19 cellular contexts compared by ENCODE assay signal in genomic region chr1:101108123-101108522, GRCh38.
DNase-seq lines count a peak whose midpoint lies in the region; ATAC-seq and TF ChIP-seq lines count a peak whose summit lies in the region.
"Had no signal": no experiment of that assay in that cellular context is flagged by ENCODE, and none has a peak within 500 bp of the region (broad histone marks: within the 10 kb centered on the region; RNA-seq: fewer than 3 reads in every experiment).

No MANE protein-coding gene starts in this region.

- H3K4me1 ChIP-seq in foreskin keratinocyte = peaks cover 4% of the 10 kb centered on the region
- no peaks in the 10 kb centered on the region for H3K4me1 ChIP-seq in colonic mucosa
- H3K4me1 ChIP-seq in osteoblast (ENCODE audit: insufficient read depth, low read length) = no peaks in the 10 kb centered on the region
- H3K4me1 ChIP-seq: ascending aorta, gastroesophageal sphincter, SJCRH30 had no signal

- no peaks in the 10 kb centered on the region for H3K79me2 ChIP-seq in osteoblast (ENCODE audit: insufficient read depth, low read length)

- no peak for DNase-seq in activated CD4-positive, CD25-positive, alpha-beta regulatory T cell treated with anti-CD3 and anti-CD28 coated beads, Interleukin-2, amount 50 U/mL, for 72 hours
- peak; percentile 46 for DNase-seq in stimulated activated CD4-positive, alpha-beta T cell treated with anti-CD3 and anti-CD28 coated beads, Interleukin-15, amount 100 ng/mL, for 24 hours
- no peak for DNase-seq in stimulated activated CD4-positive, alpha-beta T cell treated with anti-CD3 and anti-CD28 coated beads, Interleukin-2, amount 100 ng/mL, for 48 hours
- DNase-seq in foreskin keratinocyte (peak in 1 of 2 donors; percentile 36), colonic mucosa (no peak), NCI-H2029 treated with DMSO at 0.1 percent for 48 hours (lab: John Stamatoyannopoulos, UW) (no peak), osteoblast (ENCODE audit: insufficient read length, low spot score, missing footprints) (no peak)
- DNase-seq: activated CD4-positive, alpha-beta T cell treated with anti-CD3 and anti-CD28 coated beads for 1 hour; GM23248; NCI-H526; occipital lobe; SJCRH30; stimulated activated naive CD4-positive, alpha-beta T cell treated with Interleukin-2 at 50 U/mL for 16 hours; trophoblast cell had no signal

- H3K27me3 ChIP-seq in foreskin keratinocyte (no peaks in the 10 kb centered on the region), colonic mucosa (no peaks in the 10 kb centered on the region), osteoblast (ENCODE audit: insufficient read depth, low read length) (no peaks in the 10 kb centered on the region)
- H3K27me3 ChIP-seq: ascending aorta, gastroesophageal sphincter, left lung, SJCRH30 had no signal

- no peaks in the 10 kb centered on the region for H3K9me3 ChIP-seq in colonic mucosa
- H3K9me3 ChIP-seq in osteoblast (ENCODE audit: low read depth, low read length) = no peaks in the 10 kb centered on the region
- H3K9me3 ChIP-seq: ascending aorta, gastroesophageal sphincter, left lung, SJCRH30 had no signal

- intact Hi-C loops in colonic mucosa (cut with DNase I) = no loop called here

- H3K27ac ChIP-seq in foreskin keratinocyte (no peak overlapping the region), colonic mucosa (no peak overlapping the region), osteoblast (ENCODE audit: low read depth, low read length) (no peak overlapping the region)
- H3K27ac ChIP-seq: 22Rv1, ascending aorta, gastroesophageal sphincter, GM23248, left lung, SJCRH30 had no signal

- no peaks in the 10 kb centered on the region for H3K36me3 ChIP-seq in colonic mucosa
- H3K36me3 ChIP-seq in osteoblast (ENCODE audit: insufficient read depth, low read length) = no peaks in the 10 kb centered on the region
- H3K36me3 ChIP-seq: ascending aorta, gastroesophageal sphincter, left lung, SJCRH30 had no signal

- no peak overlapping the region for H3K4me3 ChIP-seq in colonic mucosa
- H3K4me3 ChIP-seq in osteoblast (ENCODE audit: insufficient read depth, low read length) = no peak overlapping the region
- H3K4me3 ChIP-seq: ascending aorta, gastroesophageal sphincter, GM23248, left lung, SJCRH30 had no signal

- no peak overlapping the region for H3K4me2 ChIP-seq in osteoblast (ENCODE audit: insufficient read depth, low read length)

- TF ChIP-seq CTCF in foreskin keratinocyte (conservative IDR thresholded peaks at IDR 0.05) (no peak), colonic mucosa (IDR thresholded peaks at IDR 0.05) (no peak), osteoblast (IDR thresholded peaks at IDR 0.05; ENCODE audit: extremely low read depth, low read depth, low read length) (no peak)

- no peak overlapping the region for H3K9ac ChIP-seq in colonic mucosa (ENCODE audit: low read depth in 2 of 2, low read length in 2 of 2)
- H3K9ac ChIP-seq: GM23248 had no signal

- ATAC-seq in activated CD4-positive, CD25-positive, alpha-beta regulatory T cell treated with anti-CD3 and anti-CD28 coated beads, Interleukin-2, amount 50 U/mL, for 24 hours = peak; percentile 57 to 61
- peak; percentile 96 for ATAC-seq in foreskin keratinocyte
- ATAC-seq: gastroesophageal sphincter, left lung had no signal

- H4K20me1 ChIP-seq in osteoblast (ENCODE audit: insufficient read depth, low read length) = no peaks in the 10 kb centered on the region

- no peak overlapping the region for H2AFZ ChIP-seq in osteoblast (ENCODE audit: low read length)
- H2AFZ ChIP-seq: GM23248 had no signal
